In genomic region chr4:25813705-25814104, GRCh38 we compare ENCODE assay signal across 14 cellular contexts. TPM values are rescaled to one million over a fixed set of nuclear protein-coding genes. Genes with fewer than 3 reads are reported as not detected.
DNase-seq lines count a peak whose midpoint lies in the region; ATAC-seq, FAIRE-seq and TF ChIP-seq lines count a peak whose summit lies in the region.
"Had no signal": no experiment of that assay in that cellular context is flagged by ENCODE, and none has a peak within 500 bp of the region (broad histone marks: within the 10 kb centered on the region; RNA-seq: fewer than 3 reads in every experiment).

No MANE protein-coding gene starts in this region.

- TF ChIP-seq CTCF in brain microvascular endothelial cell (IDR thresholded peaks at IDR 0.05; ENCODE audit: low read depth, low read length, missing control alignments) (no peak), keratinocyte (optimal IDR thresholded peaks at IDR 0.05 in 1 of 3, IDR thresholded peaks at IDR 0.05 in 1 of 3, conservative IDR thresholded peaks at IDR 0.05 in 1 of 3; ENCODE audit: extremely low read depth in 1 of 3, insufficient read depth in 2 of 3, low read length in 3 of 3) (no peak), type B pancreatic cell (conservative IDR thresholded peaks at IDR 0.05) (no peak)

- DNase-seq in NCI-H2227 (lab: John Stamatoyannopoulos, UW; ENCODE audit: unreplicated experiment) (peak; percentile 3), NCI-H2227 treated with DMSO at 0.1 percent for 48 hours (lab: John Stamatoyannopoulos, UW) (no peak), brain microvascular endothelial cell (peak; percentile 67), keratinocyte (ENCODE audit: low read depth, low spot score) (no peak), type B pancreatic cell (ENCODE audit: extremely low spot score, unreplicated experiment) (no peak), NCI-H345 treated with DMSO at 0.1 percent for 48 hours (lab: John Stamatoyannopoulos, UW; ENCODE audit: unreplicated experiment) (no peak)
- DNase-seq: activated CD8-positive, alpha-beta T cell treated with anti-CD3 and anti-CD28 coated beads, Interleukin-2, amount 10 ng/mL, durations not matched to agents 7 days and 5 days; AML-193; effector CD4-positive, alpha-beta T cell; GOT3; KG1 had no signal

- no peaks in the 10 kb centered on the region for H3K9me1 ChIP-seq in keratinocyte (ENCODE audit: control insufficient read depth, extremely low read depth, insufficient read depth, low read length)

- peak overlapping the region; percentile 84 for H3K27ac Mint-ChIP-seq in type B pancreatic cell
- H3K27ac Mint-ChIP-seq: activated CD8-positive, alpha-beta T cell treated with anti-CD3 and anti-CD28 coated beads, Interleukin-2, amount 10 ng/mL, durations not matched to agents 7 days and 5 days had no signal

- no peaks in the 10 kb centered on the region for H3K27me3 Mint-ChIP-seq in type B pancreatic cell

- peaks cover 5% of the 10 kb centered on the region for H3K9me3 Mint-ChIP-seq in type B pancreatic cell

- H3K27ac ChIP-seq in brain microvascular endothelial cell (peak overlapping the region; percentile 61), keratinocyte (ENCODE audit: control insufficient read depth, insufficient read depth, low read length) (peak overlapping the region; percentile 70)

- no peaks in the 10 kb centered on the region for H3K9me3 ChIP-seq in keratinocyte (ENCODE audit: control insufficient read depth, low read depth, low read length)

- H2AFZ ChIP-seq in keratinocyte (ENCODE audit: control insufficient read depth, low read length), result no peak overlapping the region

- H4K20me1 ChIP-seq in keratinocyte (ENCODE audit: control insufficient read depth, extremely low read depth, insufficient read depth, low read length), result no peaks in the 10 kb centered on the region

- H3K4me1 Mint-ChIP-seq in type B pancreatic cell (ENCODE audit: unreplicated experiment), result peaks cover 14% of the 10 kb centered on the region

- in situ Hi-C loops in brain microvascular endothelial cell (cut with HindIII; ENCODE audit: low pct_ligation_motif_present, low sequenced_read_pairs), result no loop called here

- no peaks in the 10 kb centered on the region for H3K79me2 ChIP-seq in keratinocyte (ENCODE audit: control insufficient read depth, insufficient read depth, low read length)

- dilution Hi-C loops in keratinocyte (cut with MboI; ENCODE audit: extremely low pct_ligation_motif_present, low sequenced_read_pairs), result no loop called here

- peaks cover 52% of the 10 kb centered on the region for H3K4me1 ChIP-seq in keratinocyte (ENCODE audit: control insufficient read depth, extremely low read depth, insufficient read depth, low read length)

- no peak for ATAC-seq in HG03442 (IDR thresholded peaks at IDR 0.05; ENCODE audit: unreplicated experiment)
- ATAC-seq in GM18861 (IDR thresholded peaks at IDR 0.05; ENCODE audit: unreplicated experiment), result no peak
- ATAC-seq: activated CD8-positive, alpha-beta T cell treated with anti-CD3 and anti-CD28 coated beads, Interleukin-2, amount 10 ng/mL, durations not matched to agents 7 days and 5 days; Panc1 had no signal

- peak overlapping the region; percentile 56 for H3K9ac ChIP-seq in keratinocyte (ENCODE audit: control insufficient read depth, extremely low read depth, insufficient read depth, low read length)

- H3K4me3 ChIP-seq in brain microvascular endothelial cell (ENCODE audit: low read depth, low read length) (no peak overlapping the region), keratinocyte (ENCODE audit: control insufficient read depth in 2 of 3, extremely low read depth in 1 of 3, insufficient read depth in 2 of 3, low read depth in 1 of 3, low read length in 3 of 3) (peak overlapping the region in 1 of 3 experiments; percentile 18)

- H3K4me2 ChIP-seq in keratinocyte (ENCODE audit: control insufficient read depth, extremely low read depth, insufficient read depth, low read depth, low read length), result peak overlapping the region; percentile 73

- peak; percentile 36 for FAIRE-seq in keratinocyte (lab: Jason Lieb, UNC)

- H3K36me3 ChIP-seq in brain microvascular endothelial cell (replicated peaks), result no peaks in the 10 kb centered on the region
- H3K36me3 ChIP-seq in keratinocyte (ENCODE audit: control insufficient read depth in 2 of 2, extremely low read depth in 1 of 2, insufficient read depth in 2 of 2, low read length in 2 of 2), result peaks cover 0 to 7% of the 10 kb centered on the region in 2 experiments

- H3K4me3 Mint-ChIP-seq in type B pancreatic cell, result no peak overlapping the region
- H3K4me3 Mint-ChIP-seq: activated CD8-positive, alpha-beta T cell treated with anti-CD3 and anti-CD28 coated beads, Interleukin-2, amount 10 ng/mL, durations not matched to agents 7 days and 5 days had no signal

- no peaks in the 10 kb centered on the region for H3K27me3 ChIP-seq in brain microvascular endothelial cell (replicated peaks)
- H3K27me3 ChIP-seq in keratinocyte (ENCODE audit: control insufficient read depth, extremely low read depth, insufficient read depth, low read length), result no peaks in the 10 kb centered on the region

- H3K36me3 Mint-ChIP-seq in type B pancreatic cell, result peaks cover 14% of the 10 kb centered on the region

RNA-seq across cellular contexts. Expression of gene SEL1L3, which starts 49.1 kb away (rescaled TPM):
- polyA plus RNA-seq in keratinocyte, result 31.6 to 68.4 TPM (median 67.9 TPM) in 3 replicates
- 27.3 TPM for polyA plus RNA-seq in keratinocyte (2011; ENCODE audit: low read depth)
- 34.7 and 72.0 TPM in 2 replicates for polyA plus RNA-seq in keratinocyte (2011; cell fraction: cytosol; rRNA removed)
- 71.0 and 79.8 TPM in 2 replicates for polyA plus RNA-seq in keratinocyte (2011; cell fraction: nucleus; rRNA removed)
- 29.7 and 44.1 TPM in 2 replicates for polyA plus RNA-seq in keratinocyte (2012; ENCODE audit: low replicate concordance)
- 57.1 to 113 TPM (median 102 TPM) in 3 replicates for polyA minus RNA-seq in keratinocyte
- 39.9 TPM for polyA minus RNA-seq in keratinocyte (2011; cell fraction: cytosol; rRNA and poly(A)+ RNA removed)
- 51.5 and 173 TPM in 2 replicates for polyA minus RNA-seq in keratinocyte (2011; cell fraction: nucleus; rRNA and poly(A)+ RNA removed)
- 28.2 and 43.8 TPM in 2 replicates for total RNA-seq in type B pancreatic cell (ENCODE audit: low replicate concordance)

Comparison
In these comparisons a context has a peak if more than half of its experiments do, and no peak if none do; other contexts are left out.
1. DNase-seq: peak in NCI-H2227 (single experiment) and brain microvascular endothelial cell (single experiment); none in NCI-H2227 treated with DMSO at 0.1 percent for 48 hours (single experiment), keratinocyte (single experiment), type B pancreatic cell (single experiment) and NCI-H345 treated with DMSO at 0.1 percent for 48 hours (single experiment).